8 cellular contexts compared by ENCODE assay signal in the genomic region with DNA sequence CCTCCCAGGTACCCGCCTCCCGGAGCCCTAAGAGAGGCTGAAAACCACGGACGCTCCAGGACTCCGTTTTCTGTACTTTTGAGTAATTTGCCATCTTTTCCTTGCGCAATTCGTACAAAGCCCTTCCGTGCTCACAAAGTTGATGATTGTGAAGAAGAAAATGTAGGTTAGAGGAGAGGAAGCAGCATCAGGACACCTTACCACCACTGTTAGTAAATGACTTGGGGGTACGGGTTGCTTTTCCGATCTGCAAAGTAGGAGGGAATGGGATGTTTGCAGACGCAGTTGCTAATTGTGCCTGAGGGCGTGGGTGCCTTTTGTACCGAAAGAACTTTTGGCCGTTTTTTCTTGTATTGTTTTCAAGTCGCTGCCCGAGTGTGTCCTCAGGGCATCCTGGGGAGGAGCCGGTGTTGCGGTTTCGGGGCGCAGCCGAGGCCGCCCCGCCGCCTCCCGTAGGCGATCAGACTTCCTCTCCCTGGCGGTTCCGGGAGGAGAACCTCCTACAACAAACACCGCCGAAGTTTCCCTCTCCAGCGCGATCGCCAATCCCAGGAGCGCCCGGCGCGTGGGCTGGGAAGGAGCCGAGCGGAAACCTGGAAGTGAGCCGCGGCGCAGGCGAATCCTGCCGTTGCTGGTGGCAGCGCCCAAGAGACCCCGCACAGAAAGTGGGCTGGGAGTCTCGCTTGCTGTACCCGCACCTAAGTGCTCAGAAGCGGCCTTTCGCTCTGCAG. TPM values are rescaled to one million over a fixed set of nuclear protein-coding genes. Genes with fewer than 3 reads are reported as not detected.
A peak's percentile ranks its signal among the peaks of the same experiment; 100 is the strongest.
DNase-seq lines count a peak whose midpoint lies in the region; ATAC-seq and TF ChIP-seq lines count a peak whose summit lies in the region.

No MANE protein-coding gene starts in this region.

- intact Hi-C loops in colonic mucosa (cut with DNase I) = loop anchor here (5.0 kb wide), 1 partner anchor 43 kb away; no protein-coding TSS in a partner anchor
- intact Hi-C loops in left colon (cut with DNase I, micrococcal nuclease) = no loop called here

- peaks cover 22% of the 10 kb centered on the region for H3K4me1 Mint-ChIP-seq in activated CD4-positive, alpha-beta T cell treated with anti-CD3 and anti-CD28 coated beads, Interleukin-2, amount 10 ng/mL, durations not matched to agents 7 days and 5 days

- H3K27me3 ChIP-seq in colonic mucosa = no peaks in the 10 kb centered on the region

- peak overlapping the region; percentile 52 for H3K4me3 Mint-ChIP-seq in activated CD4-positive, alpha-beta T cell treated with anti-CD3 and anti-CD28 coated beads, Interleukin-2, amount 10 ng/mL, durations not matched to agents 7 days and 5 days

- POLR2A ChIA-PET in activated CD4-positive, alpha-beta T cell treated with anti-CD3 and anti-CD28 coated beads, Interleukin-2, amount 10 ng/mL, durations not matched to agents 7 days and 5 days (lab: Charles Lee) = no interaction called here

- H3K27me3 Mint-ChIP-seq in activated CD4-positive, alpha-beta T cell treated with anti-CD3 and anti-CD28 coated beads, Interleukin-2, amount 10 ng/mL, durations not matched to agents 7 days and 5 days = peaks cover 84% of the 10 kb centered on the region

- CTCF ChIA-PET in activated CD4-positive, alpha-beta T cell treated with anti-CD3 and anti-CD28 coated beads, Interleukin-2, amount 10 ng/mL, durations not matched to agents 7 days and 5 days (lab: Charles Lee) = no interaction called here

- peak overlapping the region; percentile 15 for H3K27ac Mint-ChIP-seq in activated CD4-positive, alpha-beta T cell treated with anti-CD3 and anti-CD28 coated beads, Interleukin-2, amount 10 ng/mL, durations not matched to agents 7 days and 5 days

- H3K9me3 Mint-ChIP-seq in activated CD4-positive, alpha-beta T cell treated with anti-CD3 and anti-CD28 coated beads, Interleukin-2, amount 10 ng/mL, durations not matched to agents 7 days and 5 days = no peaks in the 10 kb centered on the region

- H3K36me3 Mint-ChIP-seq in activated CD4-positive, alpha-beta T cell treated with anti-CD3 and anti-CD28 coated beads, Interleukin-2, amount 10 ng/mL, durations not matched to agents 7 days and 5 days (ENCODE audit: low read depth) = peaks cover 2% of the 10 kb centered on the region

- peak; percentile 34 for ATAC-seq in left colon
- no peak for ATAC-seq in HG02623 (IDR thresholded peaks at IDR 0.05; ENCODE audit: unreplicated experiment)

- no peaks in the 10 kb centered on the region for H3K4me1 ChIP-seq in colonic mucosa

- no peaks in the 10 kb centered on the region for H3K9me3 ChIP-seq in colonic mucosa

- H3K4me3 ChIP-seq in colonic mucosa = peak overlapping the region; percentile 49

- no peak for DNase-seq in activated CD4-positive, alpha-beta T cell treated with anti-CD3 and anti-CD28 coated beads, Interleukin-2, amount 10 ng/mL, durations not matched to agents 7 days and 5 days
- DNase-seq in activated CD4-positive, alpha-beta T cell treated with anti-CD3 and anti-CD28 coated beads, Interleukin-2, amount 50 U/mL, for 1 hour = no peak
- DNase-seq in OCI-M1 (lab: John Stamatoyannopoulos, UW) = peak; percentile 42
- peak; percentile 75 for DNase-seq in colonic mucosa
- peak; percentile 59 to 69 for DNase-seq in left colon
- DNase-seq in stimulated activated CD8-positive, alpha-beta memory T cell treated with anti-CD3 and anti-CD28 coated beads, Interleukin-4, amount 100 ng/mL, for 48 hours = peak; percentile 24
- DNase-seq in NCI-H2107 treated with DMSO at 0.1 percent for 48 hours (lab: John Stamatoyannopoulos, UW; ENCODE audit: unreplicated experiment) = no peak

- no peaks in the 10 kb centered on the region for H3K36me3 ChIP-seq in colonic mucosa

- H3K9ac ChIP-seq in colonic mucosa (ENCODE audit: low read depth in 2 of 2, low read length in 2 of 2) = peak overlapping the region; percentile 85 to 98

- TF ChIP-seq CTCF in colonic mucosa (IDR thresholded peaks at IDR 0.05) = no peak

- peak overlapping the region; percentile 83 for H3K27ac ChIP-seq in colonic mucosa

RNA-seq across cellular contexts. Expression of gene PRR15, which starts 1.0 kb away (rescaled TPM):
- total RNA-seq in activated CD4-positive, alpha-beta T cell treated with anti-CD3 and anti-CD28 coated beads, Interleukin-2, amount 10 ng/mL, durations not matched to agents 7 days and 5 days = not detected
- total RNA-seq in colonic mucosa (100 to 1,000 TPM; 129 to 194 TPM), left colon (100 to 1,000 TPM; 177 to 290 TPM)

Comparison
In these comparisons a context has a peak if more than half of its experiments do, and no peak if none do; other contexts are left out.
1. DNase-seq: peak in OCI-M1 (single experiment), colonic mucosa (single experiment), left colon (2 of 2) and stimulated activated CD8-positive, alpha-beta memory T cell treated with anti-CD3 and anti-CD28 coated beads, Interleukin-4, amount 100 ng/mL, for 48 hours (single experiment); none in activated CD4-positive, alpha-beta T cell treated with anti-CD3 and anti-CD28 coated beads, Interleukin-2, amount 10 ng/mL, durations not matched to agents 7 days and 5 days (single experiment), activated CD4-positive, alpha-beta T cell treated with anti-CD3 and anti-CD28 coated beads, Interleukin-2, amount 50 U/mL, for 1 hour (single experiment) and NCI-H2107 treated with DMSO at 0.1 percent for 48 hours (single experiment).
2. RNA of gene PRR15, which starts 1.0 kb away (total RNA-seq): 177 to 290 TPM in left colon and 129 to 194 TPM in colonic mucosa; not detected in activated CD4-positive, alpha-beta T cell treated with anti-CD3 and anti-CD28 coated beads, Interleukin-2, amount 10 ng/mL, durations not matched to agents 7 days and 5 days; every median in the first group is over 100 times any median in the second.